In genomic region chr6:150755042-150755441, GRCh38 we compare ENCODE assay signal across 17 cellular contexts.
"Had no signal": no experiment of that assay in that cellular context is flagged by ENCODE, and none has a peak within 500 bp of the region (broad histone marks: within the 10 kb centered on the region; RNA-seq: fewer than 3 reads in every experiment).

No MANE protein-coding gene starts in this region.

- H3K36me3 Mint-ChIP-seq: activated naive CD8-positive, alpha-beta T cell treated with anti-CD3 and anti-CD28 coated beads, Interleukin-2, amount 10 ng/mL, durations not matched to agents 7 days and 5 days; naive thymus-derived CD4-positive, alpha-beta T cell had no signal

- H3K27me3 ChIP-seq: dorsolateral prefrontal cortex, neutrophil, transverse colon, vagina had no signal

- H3K36me3 ChIP-seq: neutrophil, transverse colon, vagina had no signal

- H3K27me3 Mint-ChIP-seq: activated B cell treated with CpG ODN at 0.5 μM for 24 hours; activated CD4-positive, alpha-beta T cell treated with anti-CD3 and anti-CD28 coated beads, Interleukin-2, amount 10 ng/mL, durations not matched to agents 7 days and 5 days had no signal

- H3K4me1 Mint-ChIP-seq: activated CD4-positive, alpha-beta T cell treated with anti-CD3 and anti-CD28 coated beads, Interleukin-2, amount 10 ng/mL, durations not matched to agents 7 days and 5 days; activated naive CD8-positive, alpha-beta T cell treated with anti-CD3 and anti-CD28 coated beads, Interleukin-2, amount 10 ng/mL, durations not matched to agents 7 days and 5 days had no signal

- H3K4me3 Mint-ChIP-seq: activated B cell treated with CpG ODN at 0.5 μM for 24 hours; activated CD4-positive, alpha-beta T cell treated with anti-CD3 and anti-CD28 coated beads, Interleukin-2, amount 10 ng/mL, durations not matched to agents 7 days and 5 days; activated naive CD8-positive, alpha-beta T cell treated with anti-CD3 and anti-CD28 coated beads, Interleukin-2, amount 10 ng/mL, durations not matched to agents 7 days and 5 days; activated T-helper 1 cell treated with anti-CD3 and anti-CD28 coated beads, Interleukin-12 subunit alpha, Interleukin-12 subunit beta, Interleukin-2, Interleukin-4 antibody, amounts not matched to agents 30 ng/mL and 10 ng/mL and 1 ng/mL, durations not matched to agents 14 hours and 24 hours and 36 hours; endodermal cell; naive thymus-derived CD4-positive, alpha-beta T cell had no signal

- H3K9me3 ChIP-seq: mucosa of descending colon, neutrophil, transverse colon, vagina had no signal

- H3K27ac Mint-ChIP-seq: activated CD4-positive, alpha-beta T cell treated with anti-CD3 and anti-CD28 coated beads, Interleukin-2, amount 10 ng/mL, durations not matched to agents 7 days and 5 days; activated naive CD8-positive, alpha-beta T cell treated with anti-CD3 and anti-CD28 coated beads, Interleukin-2, amount 10 ng/mL, durations not matched to agents 7 days and 5 days; activated T-helper 1 cell treated with anti-CD3 and anti-CD28 coated beads, Interleukin-12 subunit alpha, Interleukin-12 subunit beta, Interleukin-2, Interleukin-4 antibody, amounts not matched to agents 30 ng/mL and 10 ng/mL and 1 ng/mL, durations not matched to agents 14 hours and 24 hours and 36 hours; endodermal cell; naive thymus-derived CD4-positive, alpha-beta T cell had no signal

- DNase-seq: activated B cell treated with CpG ODN at 0.5 μM for 24 hours; activated CD4-positive, alpha-beta T cell treated with anti-CD3 and anti-CD28 coated beads, Interleukin-2, amount 10 ng/mL, durations not matched to agents 7 days and 5 days; activated CD8-positive, alpha-beta memory T cell treated with anti-CD3 and anti-CD28 coated beads for 24 hours; activated naive CD4-positive, alpha-beta T cell; activated naive CD8-positive, alpha-beta T cell treated with anti-CD3 and anti-CD28 coated beads, Interleukin-2, amount 10 ng/mL, durations not matched to agents 7 days and 5 days; dorsolateral prefrontal cortex; endodermal cell; mucosa of descending colon; naive thymus-derived CD4-positive, alpha-beta T cell; stimulated activated CD4-positive, alpha-beta T cell treated with anti-CD3 and anti-CD28 coated beads, Interleukin-15, amount 100 ng/mL, for 24 hours; stimulated activated CD4-positive, alpha-beta T cell treated with anti-CD3 and anti-CD28 coated beads, Interleukin-4, amount 100 ng/mL, for 1 hour; stimulated activated naive CD4-positive, alpha-beta T cell; transverse colon had no signal

- H3K4me3 ChIP-seq: dorsolateral prefrontal cortex, mucosa of descending colon, skin epidermis, transverse colon, vagina had no signal

- H3K9me3 Mint-ChIP-seq: activated B cell treated with CpG ODN at 0.5 μM for 24 hours; activated CD4-positive, alpha-beta T cell treated with anti-CD3 and anti-CD28 coated beads, Interleukin-2, amount 10 ng/mL, durations not matched to agents 7 days and 5 days; activated naive CD8-positive, alpha-beta T cell treated with anti-CD3 and anti-CD28 coated beads, Interleukin-2, amount 10 ng/mL, durations not matched to agents 7 days and 5 days; activated T-helper 1 cell treated with anti-CD3 and anti-CD28 coated beads, Interleukin-12 subunit alpha, Interleukin-12 subunit beta, Interleukin-2, Interleukin-4 antibody, amounts not matched to agents 30 ng/mL and 10 ng/mL and 1 ng/mL, durations not matched to agents 14 hours and 24 hours and 36 hours; endodermal cell; naive thymus-derived CD4-positive, alpha-beta T cell had no signal

- ATAC-seq: mucosa of descending colon; naive thymus-derived CD4-positive, alpha-beta T cell had no signal

- H3K4me1 ChIP-seq: vagina had no signal
